16 cellular contexts compared by ENCODE assay signal in genomic region chr3:72595927-72596610, GRCh38.
A peak's percentile ranks its signal among the peaks of the same experiment; 100 is the strongest.
DNase-seq lines count a peak whose midpoint lies in the region; ATAC-seq and FAIRE-seq lines count a peak whose summit lies in the region.
"Had no signal": no experiment of that assay in that cellular context is flagged by ENCODE, and none has a peak within 500 bp of the region (broad histone marks: within the 10 kb centered on the region; RNA-seq: fewer than 3 reads in every experiment).

No MANE protein-coding gene starts in this region.

- H3K27me3 Mint-ChIP-seq in stimulated activated naive CD8-positive, alpha-beta T cell treated with anti-CD3 and anti-CD28 coated beads, Interleukin-15, Interleukin-2, amounts not matched to agents 100 ng/mL and 50 ng/mL, for 24 hours = no peaks in the 10 kb centered on the region

- H3K27ac Mint-ChIP-seq in stimulated activated naive CD8-positive, alpha-beta T cell treated with anti-CD3 and anti-CD28 coated beads, Interleukin-15, Interleukin-2, amounts not matched to agents 100 ng/mL and 50 ng/mL, for 24 hours = peak overlapping the region; percentile 50

- ATAC-seq in stimulated activated naive CD8-positive, alpha-beta T cell treated with anti-CD3 and anti-CD28 coated beads, Interleukin-15, Interleukin-2, amounts not matched to agents 100 U/mL and 50 U/mL, for 24 hours = no peak
- ATAC-seq in HG02763 (IDR thresholded peaks at IDR 0.05; ENCODE audit: unreplicated experiment) = no peak
- ATAC-seq: A549 had no signal

- H3K4me3 Mint-ChIP-seq in stimulated activated naive CD8-positive, alpha-beta T cell treated with anti-CD3 and anti-CD28 coated beads, Interleukin-15, Interleukin-2, amounts not matched to agents 100 ng/mL and 50 ng/mL, for 24 hours = no peak overlapping the region

- H3K4me1 Mint-ChIP-seq in stimulated activated naive CD8-positive, alpha-beta T cell treated with anti-CD3 and anti-CD28 coated beads, Interleukin-15, Interleukin-2, amounts not matched to agents 100 ng/mL and 50 ng/mL, for 24 hours (ENCODE audit: low read depth) = no peaks in the 10 kb centered on the region

- no peak for FAIRE-seq in HTR-8/SVneo (lab: Jason Lieb, UNC)
- FAIRE-seq: A549 had no signal

- no peak for DNase-seq in stimulated activated naive CD8-positive, alpha-beta T cell treated with anti-CD3 and anti-CD28 coated beads, Interleukin-15, Interleukin-2, amounts not matched to agents 100 U/mL and 50 U/mL, for 24 hours
- DNase-seq in HTR-8/SVneo (ENCODE audit: insufficient read length, low spot score) (peak; percentile 44), islet precursor cell (peak; percentile 84), amniotic stem cell (lab: John Stamatoyannopoulos, UW) (no peak)
- DNase-seq in activated naive CD4-positive, alpha-beta T cell (lab: John Stamatoyannopoulos, UW) = no peak
- DNase-seq: C1 segment of cervical spinal cord, DMS 273 treated with DMSO at 0.1 percent for 48 hours, MG63, NCI-H1092, NCI-H2081, NCI-H510A, NCI-H774, RPMI8226 had no signal

- no peaks in the 10 kb centered on the region for H3K9me3 Mint-ChIP-seq in stimulated activated naive CD8-positive, alpha-beta T cell treated with anti-CD3 and anti-CD28 coated beads, Interleukin-15, Interleukin-2, amounts not matched to agents 100 ng/mL and 50 ng/mL, for 24 hours

- no peaks in the 10 kb centered on the region for H3K36me3 Mint-ChIP-seq in stimulated activated naive CD8-positive, alpha-beta T cell treated with anti-CD3 and anti-CD28 coated beads, Interleukin-15, Interleukin-2, amounts not matched to agents 100 ng/mL and 50 ng/mL, for 24 hours (ENCODE audit: low read depth)

Comparison
In these comparisons a context has a peak if more than half of its experiments do, and no peak if none do; other contexts are left out.
1. DNase-seq: peak in HTR-8/SVneo (single experiment) and islet precursor cell (single experiment); none in stimulated activated naive CD8-positive, alpha-beta T cell treated with anti-CD3 and anti-CD28 coated beads, Interleukin-15, Interleukin-2, amounts not matched to agents 100 U/mL and 50 U/mL, for 24 hours (single experiment), amniotic stem cell (single experiment) and activated naive CD4-positive, alpha-beta T cell (0 of 4).